ENCODE assay signal across 8 cellular contexts in the genomic region with DNA sequence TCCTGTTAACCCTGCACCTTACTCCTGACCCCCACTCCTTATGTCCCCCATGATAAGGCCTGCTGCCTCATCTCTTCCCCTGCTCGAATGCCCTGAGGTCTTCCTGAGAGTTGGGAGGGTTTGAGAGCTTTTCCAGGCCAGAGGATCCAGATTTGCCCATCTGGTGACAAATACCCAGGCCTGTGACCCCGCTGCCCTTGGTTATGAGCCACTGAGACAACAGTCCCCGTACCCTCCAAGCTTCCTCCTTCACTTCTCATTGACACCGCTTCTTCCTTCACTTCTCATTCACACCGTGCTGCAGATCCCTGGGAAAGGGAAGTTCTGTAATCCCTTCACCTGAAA. TPM values are rescaled to one million over a fixed set of nuclear protein-coding genes. Genes with fewer than 3 reads are reported as not detected.
A peak's percentile ranks its signal among the peaks of the same experiment; 100 is the strongest.
DNase-seq lines count a peak whose midpoint lies in the region; ATAC-seq and TF ChIP-seq lines count a peak whose summit lies in the region.

No MANE protein-coding gene starts in this region.

- CTCF ChIA-PET in CD4-positive, alpha-beta memory T cell (lab: Charles Lee; ENCODE audit: partially characterized antibody), result interaction anchor here (1.1 to 1.9 kb wide), 5 partner anchors 23 to 519 kb away, joined by 3 to 10 read pairs (median 6); a partner anchor contains a TSS
- CTCF ChIA-PET in OCI-LY7 (lab: Charles Lee; ENCODE audit: unreplicated experiment), result interaction anchor here (1.1 to 2.1 kb wide), 3 partner anchors 35 to 103 kb away, joined by 3 to 9 read pairs (median 6); no protein-coding TSS in a partner anchor

- H3K27ac ChIP-seq in CD4-positive, alpha-beta memory T cell (ENCODE audit: low read depth, low read length), result peak overlapping the region; percentile 62
- peak overlapping the region; percentile 88 for H3K27ac ChIP-seq in OCI-LY7 (ENCODE audit: low read depth, low read length, poor library complexity, severe bottlenecking)
- H3K27ac ChIP-seq in epithelial cell of prostate, result peak overlapping the region; percentile 89
- peak overlapping the region; percentile 92 for H3K27ac ChIP-seq in neutrophil

- DNase-seq in CD4-positive, alpha-beta memory T cell, result no peak
- DNase-seq in OCI-LY7 (ENCODE audit: low spot score), result no peak
- no peak for DNase-seq in epithelial cell of prostate (ENCODE audit: low read depth, low spot score)
- no peak for DNase-seq in SHP77 (lab: John Stamatoyannopoulos, UW)
- DNase-seq in LoVo (ENCODE audit: low spot score), result no peak
- DNase-seq in NCI-H128 (lab: John Stamatoyannopoulos, UW; ENCODE audit: unreplicated experiment), result no peak

- TF ChIP-seq CTCF in OCI-LY7 (conservative IDR thresholded peaks at IDR 0.05; ENCODE audit: low read length) (no peak), neutrophil (IDR thresholded peaks at IDR 0.05) (no peak)

- H3K27me3 Mint-ChIP-seq in CD4-positive, alpha-beta memory T cell, result no peaks in the 10 kb centered on the region

- H3K27me3 ChIP-seq in CD4-positive, alpha-beta memory T cell (ENCODE audit: insufficient read depth, low read length), result no peaks in the 10 kb centered on the region
- H3K27me3 ChIP-seq in neutrophil, result no peaks in the 10 kb centered on the region

- no peaks in the 10 kb centered on the region for H3K9me3 ChIP-seq in CD4-positive, alpha-beta memory T cell (ENCODE audit: control insufficient read depth in 1 of 2, low read length in 2 of 2)
- H3K9me3 ChIP-seq in OCI-LY7 (ENCODE audit: low read length), result no peaks in the 10 kb centered on the region
- no peaks in the 10 kb centered on the region for H3K9me3 ChIP-seq in neutrophil

- no peaks in the 10 kb centered on the region for H3K36me3 ChIP-seq in CD4-positive, alpha-beta memory T cell (ENCODE audit: insufficient read depth, low read length)
- peaks cover 17% of the 10 kb centered on the region for H3K36me3 ChIP-seq in OCI-LY7 (ENCODE audit: insufficient read depth, low read length)
- H3K36me3 ChIP-seq in neutrophil, result no peaks in the 10 kb centered on the region

- no peak overlapping the region for H2AFZ ChIP-seq in OCI-LY7 (ENCODE audit: low read length)

- peak overlapping the region; percentile 89 to 97 (median 94) for H3K4me3 Mint-ChIP-seq in CD4-positive, alpha-beta memory T cell

- POLR2A ChIA-PET in CD4-positive, alpha-beta memory T cell (lab: Charles Lee; ENCODE audit: partially characterized antibody), result interaction anchor here (1.5 to 4.6 kb wide), 9 partner anchors 27 to 518 kb away, joined by 4 to 78 read pairs (median 9); a partner anchor contains a TSS
- POLR2A ChIA-PET in OCI-LY7 (lab: Charles Lee), result interaction anchor here (1.0 to 4.8 kb wide), 18 partner anchors 10 to 156 kb away, joined by 3 to 49 read pairs (median 6); a partner anchor contains a TSS

- intact Hi-C loops in CD4-positive, alpha-beta memory T cell (cut with micrococcal nuclease), result loop anchor here (2.0 to 5.0 kb wide), 6 partner anchors 97 to 845 kb away; a partner anchor contains a TSS
- intact Hi-C loops in OCI-LY7 (cut with micrococcal nuclease; ENCODE audit: unreplicated experiment), result loop anchor here (5.0 to 10.0 kb wide), 4 partner anchors 41 to 769 kb away; a partner anchor contains a TSS

- H4K20me1 ChIP-seq in OCI-LY7 (ENCODE audit: insufficient read depth, low read length), result peaks cover 9% of the 10 kb centered on the region; the same call in 1 of the 2 replicates

- peaks cover 17 to 59% (median 36%) of the 10 kb centered on the region in 4 donors for H3K4me1 Mint-ChIP-seq in CD4-positive, alpha-beta memory T cell

- H3K4me2 ChIP-seq in OCI-LY7 (ENCODE audit: low read length), result peak overlapping the region; percentile 99

- H3K9me3 Mint-ChIP-seq in CD4-positive, alpha-beta memory T cell, result peaks cover 0 to 2% (median 0%) of the 10 kb centered on the region in 8 donors

- no TSS peak for BruUV-seq in OCI-LY7 (replicated peaks; lab: Mats Ljungman, UMichigan)

- H3K36me3 Mint-ChIP-seq in CD4-positive, alpha-beta memory T cell, result peaks cover 0 to under 1% of the 10 kb centered on the region in 2 donors

- H3K79me2 ChIP-seq in OCI-LY7 (ENCODE audit: insufficient read depth, low read depth, low read length), result peaks cover 56% of the 10 kb centered on the region

- H3K9me2 ChIP-seq in OCI-LY7 (ENCODE audit: insufficient read depth, low read length), result no peaks in the 10 kb centered on the region

- H3K4me3 ChIP-seq in CD4-positive, alpha-beta memory T cell (ENCODE audit: low read length in 2 of 2), result peak overlapping the region; percentile 64 to 68
- H3K4me3 ChIP-seq in OCI-LY7 (ENCODE audit: low read depth, low read length, poor library complexity, severe bottlenecking), result peak overlapping the region; percentile 97
- H3K4me3 ChIP-seq in neutrophil (ENCODE audit: low read depth in 1 of 2, low read length in 1 of 2), result peak overlapping the region; percentile 78 to 83

- no peak for ATAC-seq in GM21576 (IDR thresholded peaks at IDR 0.05; ENCODE audit: unreplicated experiment)

- peaks cover 37% of the 10 kb centered on the region for H3K4me1 ChIP-seq in CD4-positive, alpha-beta memory T cell (ENCODE audit: insufficient read depth, low read length)
- H3K4me1 ChIP-seq in OCI-LY7 (ENCODE audit: insufficient read depth, low read length, poor library complexity, severe bottlenecking), result peaks cover 62% of the 10 kb centered on the region
- H3K4me1 ChIP-seq in neutrophil (ENCODE audit: control insufficient read depth in 1 of 2, insufficient read depth in 1 of 2, low read depth in 1 of 2, low read length in 1 of 2), result peaks cover 42% of the 10 kb centered on the region in 2 experiments

- H3K27ac Mint-ChIP-seq in CD4-positive, alpha-beta memory T cell, result peak overlapping the region; percentile 86 to 96 (median 94)

RNA-seq across cellular contexts. Expression of a gene that starts 0.6 kb away (rescaled TPM):
- total RNA-seq in CD4-positive, alpha-beta memory T cell, result 10 to 100 TPM; 20.4 to 23.1 TPM
- polyA plus RNA-seq in CD4-positive, alpha-beta memory T cell, result 1 to 10 TPM; 4.3 to 5.6 TPM
- 52.4 and 60.2 TPM in 2 replicates for total RNA-seq in OCI-LY7 (2014; rRNA removed; shearing (Covaris generic))
- total RNA-seq in OCI-LY7 (2022), result 52.9 and 64.5 TPM in 2 replicates

RNA-seq across cellular contexts. Expression of a gene that starts 29.7 kb away (rescaled TPM):
- total RNA-seq in CD4-positive, alpha-beta memory T cell, result 10 to 100 TPM; 93.5 to 93.9 TPM
- 10 to 100 TPM; 38.9 to 83.0 TPM for polyA plus RNA-seq in CD4-positive, alpha-beta memory T cell
- total RNA-seq in OCI-LY7 (2014; rRNA removed; shearing (Covaris generic)), result 111 and 123 TPM in 2 replicates
- total RNA-seq in OCI-LY7 (2022), result 118 and 119 TPM in 2 replicates

RNA-seq across cellular contexts. Expression of a gene that starts 50.0 kb away (rescaled TPM):
- not detected for total RNA-seq in CD4-positive, alpha-beta memory T cell
- polyA plus RNA-seq in CD4-positive, alpha-beta memory T cell, result not detected
- not detected in 2 replicates for total RNA-seq in OCI-LY7 (2014; rRNA removed; shearing (Covaris generic))
- total RNA-seq in OCI-LY7 (2022), result not detected in 2 replicates
